8 cellular contexts compared by ENCODE assay signal in the genomic region with DNA sequence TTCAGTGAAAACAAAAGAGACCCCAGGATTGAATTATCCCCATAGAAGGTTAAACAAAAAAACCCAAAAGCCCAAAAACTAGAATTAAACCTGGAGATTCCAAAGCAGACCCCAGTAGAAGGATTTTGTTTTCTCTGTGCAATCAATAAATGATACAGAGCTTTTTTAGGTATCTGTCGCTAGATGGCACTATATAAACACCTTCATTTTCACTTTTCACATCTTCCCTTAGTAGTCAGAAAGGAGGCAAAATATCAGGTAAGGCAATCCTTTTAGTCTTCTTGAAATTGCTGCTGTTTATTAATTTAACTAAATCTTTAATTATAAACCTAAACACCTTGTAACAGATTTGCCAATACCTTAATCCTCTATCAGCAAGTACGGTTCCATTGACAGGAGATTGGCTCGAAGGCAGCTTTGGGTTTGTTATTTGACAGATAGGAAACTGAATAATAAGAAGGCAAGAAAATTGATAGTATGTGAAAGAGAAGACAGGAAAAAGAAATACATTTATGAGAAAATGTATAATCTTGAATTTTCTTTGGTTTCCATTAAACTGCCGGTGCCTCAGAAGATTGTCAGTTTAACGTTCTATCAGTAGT. TPM values are rescaled to one million over a fixed set of nuclear protein-coding genes. Genes with fewer than 3 reads are reported as not detected.
DNase-seq lines count a peak whose midpoint lies in the region; ATAC-seq and TF ChIP-seq lines count a peak whose summit lies in the region.

No MANE protein-coding gene starts in this region.

- ATAC-seq in HG02973 (IDR thresholded peaks at IDR 0.05; ENCODE audit: unreplicated experiment), result peak; percentile 72
- peak; percentile 50 for ATAC-seq in mucosa of descending colon
- ATAC-seq in GM21447 (IDR thresholded peaks at IDR 0.05; ENCODE audit: unreplicated experiment), result no peak

- CTCF ChIA-PET in AG04449 (lab: Yijun Ruan, JAX), result interaction anchor here (0.7 to 10.3 kb wide), 59 partner anchors 9 to 795 kb away, joined by 3 to 195 read pairs (median 4); a partner anchor contains a TSS

- intact Hi-C loops in mucosa of descending colon (cut with DNase I, micrococcal nuclease) (loop anchor here (2.0 to 10.0 kb wide), 2 partner anchors 784 to 786 kb away; no protein-coding TSS in a partner anchor), posterior vena cava (cut with DNase I) (no loop called here)

- POLR2A ChIA-PET in AG04449 (lab: Yijun Ruan, JAX), result no interaction called here

- DNase-seq in AG04449 (ENCODE audit: low read depth, low spot score), result no peak
- DNase-seq in NCI-H748 treated with DMSO at 0.1 percent for 48 hours (lab: John Stamatoyannopoulos, UW), result peak; percentile 81
- DNase-seq in choroid plexus epithelial cell (ENCODE audit: low read depth), result peak; percentile 67
- DNase-seq in mucosa of descending colon, result no peak
- DNase-seq in posterior vena cava (ENCODE audit: low spot score), result no peak

- no peaks in the 10 kb centered on the region for H3K36me3 ChIP-seq in mucosa of descending colon (ENCODE audit: low read depth)

- H3K4me1 ChIP-seq in mucosa of descending colon (ENCODE audit: low read depth), result no peaks in the 10 kb centered on the region

- TF ChIP-seq CTCF in AG04449 (IDR thresholded peaks at IDR 0.05; ENCODE audit: insufficient read depth, low read length, missing control alignments) (peak; percentile 39), GM12872 (IDR thresholded peaks at IDR 0.05; ENCODE audit: insufficient read depth, low read depth, low read length) (peak; percentile 52), choroid plexus epithelial cell (conservative IDR thresholded peaks at IDR 0.05; ENCODE audit: low read depth, low read length) (peak; percentile 62), mucosa of descending colon (IDR thresholded peaks at IDR 0.05) (peak; percentile 9)

- no peaks in the 10 kb centered on the region for H3K9me3 ChIP-seq in mucosa of descending colon

- H3K4me3 ChIP-seq in AG04449 (ENCODE audit: low read depth, low read length) (no peak overlapping the region), choroid plexus epithelial cell (ENCODE audit: low read depth, low read length) (no peak overlapping the region), mucosa of descending colon (no peak overlapping the region)

RNA-seq across cellular contexts. Expression of a gene that starts 23.3 kb away (rescaled TPM):
- total RNA-seq in mucosa of descending colon, result 10 to 100 TPM; 30.6 to 42.9 (median 32.8) TPM
- 10 to 100 TPM; 32.2 to 35.6 TPM for total RNA-seq in posterior vena cava

Comparison
In these comparisons a context has a peak if more than half of its experiments do, and no peak if none do; other contexts are left out.
1. DNase-seq: peak in NCI-H748 treated with DMSO at 0.1 percent for 48 hours (single experiment) and choroid plexus epithelial cell (single experiment); none in AG04449 (single experiment), mucosa of descending colon (0 of 3) and posterior vena cava (single experiment).
2. CTCF ChIP-seq: peak in every context shown above with its lines; median percentile 62 in choroid plexus epithelial cell; 52 in GM12872; 39 in AG04449; 9 in mucosa of descending colon.
3. intact Hi-C loops: an anchor here in mucosa of descending colon (2.0 to 10.0 kb wide); none called in posterior vena cava.